In the genomic region with DNA sequence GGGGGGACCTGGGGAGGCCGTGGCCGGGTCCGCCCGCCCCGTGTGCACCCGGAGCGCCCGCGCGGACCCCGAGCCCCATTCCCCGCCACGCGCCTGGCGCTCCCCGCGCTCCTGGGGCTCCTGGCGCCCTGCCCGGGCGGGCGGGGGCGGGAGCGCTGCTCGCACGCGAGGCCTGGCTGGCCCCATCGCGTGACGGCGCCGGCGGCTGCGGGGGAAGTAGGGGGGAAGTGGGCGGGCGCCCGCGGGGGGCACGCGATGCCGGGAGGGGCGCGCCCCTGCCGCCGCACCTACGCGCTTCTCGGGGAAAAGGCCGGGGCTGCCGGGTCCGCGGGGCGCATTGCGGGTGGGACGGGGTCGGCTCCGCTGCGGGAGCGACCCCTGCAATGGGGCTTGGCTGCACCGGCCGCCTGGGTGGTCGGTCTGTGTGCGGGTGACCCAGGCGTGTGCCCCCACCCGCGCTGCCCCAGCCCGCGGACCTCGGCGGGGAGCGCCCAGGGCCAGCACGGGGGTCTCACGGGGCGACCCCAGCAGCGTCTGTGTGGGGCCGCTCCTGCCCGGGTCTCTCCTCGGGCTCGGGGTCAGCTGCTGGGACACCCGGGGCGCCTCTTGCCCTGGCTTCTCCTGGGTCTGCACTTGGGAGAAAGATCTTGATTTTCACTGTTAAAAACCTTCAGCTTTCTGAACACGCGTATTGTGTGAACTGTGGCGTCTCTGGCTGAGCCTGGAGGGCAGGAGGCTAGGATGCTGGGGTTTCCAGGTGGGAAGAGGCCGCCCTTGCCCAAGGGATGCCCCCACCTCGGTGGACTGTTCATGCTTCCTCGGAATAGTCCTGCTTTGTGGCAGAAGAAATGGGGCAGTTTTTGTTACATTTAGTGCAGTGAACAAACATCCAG, we compare ENCODE assay signal across 1 cellular context.
TF ChIP-seq lines count a peak whose summit lies in the region.

No MANE protein-coding gene starts in this region.

TF ChIP-seq in endothelial cell of umbilical vein, 7 proteins besides CTCF, POLR2A, EP300 and RAD21 (continued from another document):
- TF ChIP-seq, protein P1, sequence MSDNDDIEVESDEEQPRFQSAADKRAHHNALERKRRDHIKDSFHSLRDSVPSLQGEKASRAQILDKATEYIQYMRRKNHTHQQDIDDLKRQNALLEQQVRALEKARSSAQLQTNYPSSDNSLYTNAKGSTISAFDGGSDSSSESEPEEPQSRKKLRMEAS (IDR thresholded peaks at IDR 0.05; ENCODE audit: insufficient read depth, insufficient read length), result no peak
- no peak for TF ChIP-seq FOS (IDR thresholded peaks at IDR 0.05; ENCODE audit: borderline replicate concordance, insufficient read depth, low read length)
- TF ChIP-seq GATA2 (IDR thresholded peaks at IDR 0.05; ENCODE audit: insufficient read depth, insufficient read length, low read depth, low read length), result no peak
- TF ChIP-seq MYC (IDR thresholded peaks at IDR 0.05; ENCODE audit: low read depth, low read length), result peak; percentile 7
